ENCODE assay signal across 1 cellular context in the genomic region with DNA sequence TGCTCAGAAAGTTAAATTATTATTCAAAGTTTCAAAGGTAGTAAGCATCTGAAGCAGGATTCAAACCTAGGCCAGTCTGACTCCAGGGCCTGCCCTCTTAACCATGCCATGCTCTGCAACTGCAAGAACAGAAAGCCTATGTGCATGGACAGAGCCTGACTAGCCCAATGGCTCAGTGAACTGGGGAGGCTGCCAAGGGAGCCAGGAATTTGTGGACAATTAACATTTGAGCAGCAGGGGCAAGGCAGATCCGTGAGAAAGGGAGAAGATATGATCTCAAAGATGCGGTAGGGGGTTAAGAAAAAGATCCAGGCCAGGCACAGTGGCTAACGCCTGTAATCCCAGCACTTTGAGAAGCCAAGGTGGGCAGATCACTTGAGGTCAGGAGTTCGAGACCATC.
TF ChIP-seq lines count a peak whose summit lies in the region.

No MANE protein-coding gene starts in this region.

TF ChIP-seq in IMR-90, 13 proteins besides CTCF, POLR2A, EP300 and RAD21:
- TF ChIP-seq MXI1 (IDR thresholded peaks at IDR 0.05; ENCODE audit: borderline replicate concordance, low read depth, low read length) (no peak), MAZ (IDR thresholded peaks at IDR 0.05; ENCODE audit: borderline replicate concordance, low read depth, low read length) (no peak), RFX5 (IDR thresholded peaks at IDR 0.05; ENCODE audit: low read depth, low read length) (no peak), FOS (IDR thresholded peaks at IDR 0.05; ENCODE audit: low read depth, low read length) (no peak), RCOR1 (IDR thresholded peaks at IDR 0.05; ENCODE audit: insufficient replicate concordance, low read length) (no peak)
- TF ChIP-seq, protein P1, sequence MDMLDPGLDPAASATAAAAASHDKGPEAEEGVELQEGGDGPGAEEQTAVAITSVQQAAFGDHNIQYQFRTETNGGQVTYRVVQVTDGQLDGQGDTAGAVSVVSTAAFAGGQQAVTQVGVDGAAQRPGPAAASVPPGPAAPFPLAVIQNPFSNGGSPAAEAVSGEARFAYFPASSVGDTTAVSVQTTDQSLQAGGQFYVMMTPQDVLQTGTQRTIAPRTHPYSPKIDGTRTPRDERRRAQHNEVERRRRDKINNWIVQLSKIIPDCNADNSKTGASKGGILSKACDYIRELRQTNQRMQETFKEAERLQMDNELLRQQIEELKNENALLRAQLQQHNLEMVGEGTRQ (IDR thresholded peaks at IDR 0.05; ENCODE audit: low read depth, low read length) = no peak
